ENCODE assay signal across 21 cellular contexts in the genomic region with DNA sequence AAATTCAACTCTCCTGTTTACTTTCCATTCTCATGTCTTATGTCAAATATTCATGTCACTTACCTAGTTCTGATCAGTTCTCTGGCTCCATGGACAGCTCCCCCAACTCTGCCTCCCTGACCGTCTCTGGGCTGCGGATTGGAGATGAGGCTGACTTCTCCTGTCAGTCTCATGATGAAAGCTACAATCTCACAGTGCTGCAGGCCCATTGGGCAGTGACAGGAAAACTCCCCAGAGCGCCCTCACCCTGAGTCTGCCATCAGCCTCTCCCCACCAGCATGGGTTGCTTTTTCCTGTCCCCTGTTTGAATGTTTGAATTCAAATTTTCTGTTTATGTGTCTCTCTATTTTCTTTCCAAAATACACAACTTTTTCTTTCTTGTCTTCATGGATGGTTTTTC.
"Had no signal": no experiment of that assay in that cellular context is flagged by ENCODE, and none has a peak within 500 bp of the region (broad histone marks: within the 10 kb centered on the region; RNA-seq: fewer than 3 reads in every experiment).

No MANE protein-coding gene starts in this region.

- H3K27ac Mint-ChIP-seq: endodermal cell; nephron; T-helper 2 cell treated with Interferon-gamma antibody and Interleukin-4, amounts not matched to agents 5 μg/mL and 100 μg/mL, for 36 hours had no signal

- H3K9me3 Mint-ChIP-seq: activated T-cell treated with anti-CD3 and anti-CD28 coated beads, Interleukin-2, amount 50 U/mL, for 4 hours; nephron; T-helper 2 cell treated with Interferon-gamma antibody and Interleukin-4, amounts not matched to agents 5 μg/mL and 100 μg/mL, for 36 hours had no signal

- H3K4me1 ChIP-seq: heart right ventricle, pancreas, stomach, suprapubic skin, tibial nerve had no signal

- H3K27ac ChIP-seq: cardiac muscle cell, epithelial cell of prostate, heart right ventricle, pancreas, stomach, suprapubic skin, tibial nerve, VCaP had no signal

- H3K27me3 ChIP-seq: tibial nerve had no signal

- H3K9me3 ChIP-seq: heart right ventricle, pancreas, suprapubic skin, tibial nerve had no signal

- H3K4me1 Mint-ChIP-seq: endodermal cell, nephron had no signal

- DNase-seq: activated CD4-positive, alpha-beta T cell treated with anti-CD3 and anti-CD28 coated beads for 1 hour; activated CD4-positive, alpha-beta T cell treated with anti-CD3 and anti-CD28 coated beads, Interleukin-2, amount 50 U/mL, for 48 hours; activated CD8-positive, alpha-beta memory T cell treated with anti-CD3 and anti-CD28 coated beads, Interleukin-2, amount 50 U/mL, for 48 hours; activated naive CD4-positive, alpha-beta T cell treated with Interleukin-2 at 50 U/mL for 16 hours; activated T-cell treated with anti-CD3 and anti-CD28 coated beads, Interleukin-2, amount 50 U/mL, for 4 hours; cortex of kidney; endodermal cell; heart right ventricle; islet precursor cell; left cardiac atrium; pancreas; right cardiac atrium; stimulated activated CD4-positive, alpha-beta T cell treated with anti-CD3 and anti-CD28 coated beads, Interleukin-1b, Interleukin-23, amount 100 ng/mL, for 48 hours; stomach had no signal

- H3K4me3 ChIP-seq: cardiac muscle cell, heart right ventricle, pancreas, stomach, suprapubic skin, tibial nerve had no signal

- H3K4me3 Mint-ChIP-seq: activated T-cell treated with anti-CD3 and anti-CD28 coated beads, Interleukin-2, amount 50 U/mL, for 4 hours; endodermal cell; nephron; T-helper 2 cell treated with Interferon-gamma antibody and Interleukin-4, amounts not matched to agents 5 μg/mL and 100 μg/mL, for 36 hours had no signal

- ATAC-seq: activated T-cell treated with anti-CD3 and anti-CD28 coated beads, Interleukin-2, amount 50 U/mL, for 4 hours; heart right ventricle; left cardiac atrium; pancreas; right cardiac atrium had no signal

- H3K36me3 ChIP-seq: cardiac muscle cell, heart right ventricle, pancreas, stomach, suprapubic skin, tibial nerve had no signal

- FAIRE-seq: pancreas had no signal
